ENCODE assay signal across 14 cellular contexts in the genomic region with DNA sequence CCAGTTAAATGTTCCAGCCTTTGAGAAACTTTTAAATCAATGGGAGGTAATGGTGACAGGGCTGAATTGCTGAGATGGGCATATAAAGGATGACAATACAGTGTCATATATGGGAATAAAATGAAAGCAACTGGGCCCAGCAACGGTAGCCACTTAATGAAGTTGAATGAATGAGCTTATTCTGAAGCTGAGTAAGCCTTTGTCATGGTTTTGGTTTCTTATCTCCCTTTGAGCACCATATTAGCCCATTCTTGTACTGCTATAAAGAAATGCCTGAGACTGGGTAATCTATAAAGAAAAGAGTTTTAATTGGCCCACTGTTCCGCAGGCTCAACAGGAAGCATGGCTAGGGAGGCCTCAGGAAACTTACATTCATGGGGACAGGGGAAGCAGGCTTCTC.
"Had no signal": no experiment of that assay in that cellular context is flagged by ENCODE, and none has a peak within 500 bp of the region (broad histone marks: within the 10 kb centered on the region; RNA-seq: fewer than 3 reads in every experiment).

No MANE protein-coding gene starts in this region.

- DNase-seq: activated B cell treated with CpG ODN at 0.5 μM for 24 hours; activated gamma-delta T cell; activated naive CD8-positive, alpha-beta T cell treated with anti-CD3 and anti-CD28 coated beads, Interleukin-2, amount 10 ng/mL, durations not matched to agents 7 days and 5 days; anterior cingulate cortex; dorsolateral prefrontal cortex; gastrocnemius medialis; heart right ventricle; left lung; natural killer cell; nucleus accumbens; small intestine; thyroid gland had no signal

- H3K27ac Mint-ChIP-seq: activated B cell treated with CpG ODN at 0.5 μM for 24 hours; activated naive CD8-positive, alpha-beta T cell treated with anti-CD3 and anti-CD28 coated beads, Interleukin-2, amount 10 ng/mL, durations not matched to agents 7 days and 5 days; natural killer cell had no signal

- H3K4me1 ChIP-seq: breast epithelium had no signal

- H3K36me3 ChIP-seq: breast epithelium, gastrocnemius medialis, heart right ventricle, left lung, right atrium auricular region, thyroid gland had no signal

- H3K4me3 Mint-ChIP-seq: activated B cell treated with CpG ODN at 0.5 μM for 24 hours; activated naive CD8-positive, alpha-beta T cell treated with anti-CD3 and anti-CD28 coated beads, Interleukin-2, amount 10 ng/mL, durations not matched to agents 7 days and 5 days had no signal

- H3K9me3 ChIP-seq: breast epithelium, gastrocnemius medialis, heart right ventricle, left lung, right atrium auricular region, thyroid gland had no signal

- H3K4me3 ChIP-seq: breast epithelium, dorsolateral prefrontal cortex, gastrocnemius medialis, heart right ventricle, left lung, right atrium auricular region, thyroid gland had no signal

- ATAC-seq: gastrocnemius medialis, heart right ventricle, left lung, natural killer cell had no signal

- H3K27ac ChIP-seq: gastrocnemius medialis, heart right ventricle, right atrium auricular region, thyroid gland had no signal

- H3K27me3 ChIP-seq: breast epithelium, dorsolateral prefrontal cortex, gastrocnemius medialis, heart right ventricle, left lung, right atrium auricular region, thyroid gland had no signal

- H3K36me3 Mint-ChIP-seq: natural killer cell had no signal

- H3K9me3 Mint-ChIP-seq: activated B cell treated with CpG ODN at 0.5 μM for 24 hours; activated naive CD8-positive, alpha-beta T cell treated with anti-CD3 and anti-CD28 coated beads, Interleukin-2, amount 10 ng/mL, durations not matched to agents 7 days and 5 days; natural killer cell had no signal
